Comparison of ENCODE assay signal across 15 cellular contexts in genomic region chr11:116033931-116034553, GRCh38.
DNase-seq lines count a peak whose midpoint lies in the region; ATAC-seq and TF ChIP-seq lines count a peak whose summit lies in the region.
"Had no signal": no experiment of that assay in that cellular context is flagged by ENCODE, and none has a peak within 500 bp of the region (broad histone marks: within the 10 kb centered on the region; RNA-seq: fewer than 3 reads in every experiment).

No MANE protein-coding gene starts in this region.

- no peak overlapping the region for H3K4me3 ChIP-seq in left lung
- H3K4me3 ChIP-seq in left ventricle myocardium inferior = no peak overlapping the region
- H3K4me3 ChIP-seq in psoas muscle = no peak overlapping the region
- H3K4me3 ChIP-seq: Peyer's patch had no signal

- H3K27me3 ChIP-seq in left lung (no peaks in the 10 kb centered on the region), left ventricle myocardium inferior (ENCODE audit: low read depth) (peaks cover 39% of the 10 kb centered on the region), psoas muscle (ENCODE audit: insufficient read depth in 3 of 3, low read length in 2 of 3) (peaks cover 0 to 13% (median 0%) of the 10 kb centered on the region in 3 donors)
- H3K27me3 ChIP-seq: Peyer's patch had no signal

- DNase-seq in DMS79 (lab: John Stamatoyannopoulos, UW) = peak; percentile 96
- DNase-seq in NCI-H1105 treated with DMSO at 0.1 percent for 48 hours (lab: John Stamatoyannopoulos, UW) = peak; percentile 94
- DNase-seq in NCI-H510A (lab: John Stamatoyannopoulos, UW) = peak; percentile 98
- DNase-seq in left lung = peak in 1 of 2 donors; percentile 65
- no peak for DNase-seq in left ventricle myocardium inferior
- no peak for DNase-seq in H4 (ENCODE audit: low spot score)
- DNase-seq in LoVo (ENCODE audit: low spot score) = no peak
- no peak for DNase-seq in psoas muscle
- DNase-seq: amygdala; central memory CD4-positive, alpha-beta T cell; effector memory CD8-positive, alpha-beta T cell; hippocampal formation; Peyer's patch; substantia nigra had no signal

- peak; percentile 90 for ATAC-seq in left lung
- no peak for ATAC-seq in psoas muscle
- ATAC-seq: effector memory CD8-positive, alpha-beta T cell; HCT116 had no signal

- no peak overlapping the region for H3K27ac ChIP-seq in left lung
- no peak overlapping the region for H3K27ac ChIP-seq in left ventricle myocardium inferior (replicated peaks)
- no peak overlapping the region for H3K27ac ChIP-seq in psoas muscle
- H3K27ac ChIP-seq: Peyer's patch had no signal

- H3K4me1 ChIP-seq in left lung (no peaks in the 10 kb centered on the region), left ventricle myocardium inferior (no peaks in the 10 kb centered on the region), psoas muscle (no peaks in the 10 kb centered on the region)
- H3K4me1 ChIP-seq: Peyer's patch had no signal

- TF ChIP-seq CTCF in left lung (IDR thresholded peaks at IDR 0.05) (no peak), left ventricle myocardium inferior (IDR thresholded peaks at IDR 0.05; ENCODE audit: borderline replicate concordance) (no peak), psoas muscle (IDR thresholded peaks at IDR 0.05) (no peak)

- WGBS in psoas muscle, 3 donors = 43 to 48% (median 45%) methylated on average over 8 of the region's 8 CpGs

- H3K36me3 ChIP-seq in left lung (no peaks in the 10 kb centered on the region), left ventricle myocardium inferior (no peaks in the 10 kb centered on the region), psoas muscle (ENCODE audit: insufficient read depth in 1 of 2, low read depth in 1 of 2) (no peaks in the 10 kb centered on the region)
- H3K36me3 ChIP-seq: Peyer's patch had no signal

- intact Hi-C loops in left lung (cut with DNase I) = no loop called here
- intact Hi-C loops in left ventricle myocardium inferior (cut with micrococcal nuclease) = no loop called here
- intact Hi-C loops in psoas muscle (cut with DNase I) = no loop called here

- H3K9me3 ChIP-seq in left lung (no peaks in the 10 kb centered on the region), left ventricle myocardium inferior (replicated peaks) (no peaks in the 10 kb centered on the region), psoas muscle (no peaks in the 10 kb centered on the region)
- H3K9me3 ChIP-seq: Peyer's patch had no signal

Comparison
In these comparisons a context has a peak if more than half of its experiments do, and no peak if none do; other contexts are left out.
1. DNase-seq: peak in DMS79 (single experiment), NCI-H1105 treated with DMSO at 0.1 percent for 48 hours (single experiment) and NCI-H510A (single experiment); none in left ventricle myocardium inferior (single experiment), H4 (single experiment), LoVo (single experiment) and psoas muscle (0 of 2).